Comparison of ENCODE assay signal across 1 cellular context in genomic region chr17:78687125-78687524, GRCh38.
TF ChIP-seq lines count a peak whose summit lies in the region.

No MANE protein-coding gene starts in this region.

TF ChIP-seq in WTC11, 78 proteins besides CTCF, POLR2A, EP300 and RAD21 (continued from another document):
- TF ChIP-seq ZNF532 (CRISPR knock-in tag; IDR thresholded peaks at IDR 0.05; ENCODE audit: borderline replicate concordance) (no peak), ERG (CRISPR knock-in tag; IDR thresholded peaks at IDR 0.05) (no peak)
